Comparison of ENCODE assay signal across 9 cellular contexts in genomic region chr16:10744370-10745030, GRCh38. TPM values are rescaled to one million over a fixed set of nuclear protein-coding genes. Genes with fewer than 3 reads are reported as not detected.
DNase-seq lines count a peak whose midpoint lies in the region; ATAC-seq and TF ChIP-seq lines count a peak whose summit lies in the region.
"Had no signal": no experiment of that assay in that cellular context is flagged by ENCODE, and none has a peak within 500 bp of the region (broad histone marks: within the 10 kb centered on the region; RNA-seq: fewer than 3 reads in every experiment).

No MANE protein-coding gene starts in this region.

- TF ChIP-seq CTCF in HFF-Myc (IDR thresholded peaks at IDR 0.05; ENCODE audit: low read depth, low read length, missing control alignments) (no peak), astrocyte of the cerebellum (IDR thresholded peaks at IDR 0.05; ENCODE audit: low read depth, low read length, missing control alignments) (no peak), kidney epithelial cell (IDR thresholded peaks at IDR 0.05; ENCODE audit: insufficient read depth, low read length, poor library complexity, severe bottlenecking) (no peak), suprapubic skin (IDR thresholded peaks at IDR 0.05) (no peak)

- no peak for TF ChIP-seq EP300 in suprapubic skin (IDR thresholded peaks at IDR 0.05)

- peak overlapping the region; percentile 98 for H3K27ac ChIP-seq in suprapubic skin

- 42% methylated on average over 17 of the region's 17 CpGs for WGBS in suprapubic skin

- H3K4me3 ChIP-seq in HFF-Myc (replicated peaks; ENCODE audit: low read depth, low read length) (peak overlapping the region; percentile 56), astrocyte of the cerebellum (ENCODE audit: low read depth, low read length) (peak overlapping the region; percentile 35), kidney epithelial cell (ENCODE audit: low read depth, low read length) (peak overlapping the region; percentile 51), suprapubic skin (peak overlapping the region; percentile 61)

- peaks cover 26% of the 10 kb centered on the region for H3K4me1 ChIP-seq in suprapubic skin

- no peaks in the 10 kb centered on the region for H3K9me3 ChIP-seq in suprapubic skin

- DNase-seq in AG08396 (ENCODE audit: low spot score) (peak; percentile 38), HFF-Myc (ENCODE audit: extremely low read depth, low read depth) (no peak), astrocyte of the cerebellum (ENCODE audit: low read depth) (no peak), kidney epithelial cell (ENCODE audit: low read depth) (no peak), suprapubic skin (ENCODE audit: low spot score in 2 of 2) (no peak), NCI-H1436 treated with DMSO at 0.1 percent for 48 hours (lab: John Stamatoyannopoulos, UW) (no peak)

- no peak for TF ChIP-seq POLR2A in suprapubic skin (IDR thresholded peaks at IDR 0.05)

- H3K27me3 ChIP-seq in kidney epithelial cell (ENCODE audit: control insufficient read depth, insufficient read depth, low read length) = no peaks in the 10 kb centered on the region
- no peaks in the 10 kb centered on the region for H3K27me3 ChIP-seq in suprapubic skin

- in situ Hi-C loops in astrocyte of the cerebellum (cut with HindIII; ENCODE audit: low sequenced_read_pairs) = loop anchor here (5.0 to 25.0 kb wide), 2 partner anchors 83 to 207 kb away; no protein-coding TSS in a partner anchor

- H3K36me3 ChIP-seq in kidney epithelial cell (ENCODE audit: control insufficient read depth, insufficient read depth, low read length) (no peaks in the 10 kb centered on the region), suprapubic skin (peaks cover 25% of the 10 kb centered on the region)

- ATAC-seq in GM19023 (IDR thresholded peaks at IDR 0.05; ENCODE audit: unreplicated experiment) (no peak), HG03439 (IDR thresholded peaks at IDR 0.05; ENCODE audit: unreplicated experiment) (no peak)

RNA-seq across cellular contexts. Expression of gene NUBP1, which starts 0.9 kb away (rescaled TPM):
- total RNA-seq in kidney epithelial cell = 26.0 and 27.6 TPM in 2 replicates
- total RNA-seq in suprapubic skin = 10 to 100 TPM; 12.2 to 19.2 (median 16.3) TPM

RNA-seq across cellular contexts. Expression of gene TEKT5, which starts 49.8 kb away (rescaled TPM):
- total RNA-seq in kidney epithelial cell (0.04 and 0.27 TPM in 2 replicates), suprapubic skin (1 to 10 TPM in 1 of 4 donors, under 1 TPM in 1, not detected in 2; 0.64 to 2.3 TPM)
- total RNA-seq: lung microvascular endothelial cell had no signal
